1 cellular context compared by ENCODE assay signal in genomic region chr6:15282334-15282733, GRCh38.
TF ChIP-seq lines count a peak whose summit lies in the region.

No MANE protein-coding gene starts in this region.

TF ChIP-seq in K562, 482 proteins besides CTCF, POLR2A, EP300 and RAD21:
- no peak for TF ChIP-seq HINFP (tag; conservative IDR thresholded peaks at IDR 0.05; ENCODE audit: low read depth)
- TF ChIP-seq HBP1 (CRISPR knock-in tag; IDR thresholded peaks at IDR 0.05), result 0 out of 2 replicates have a peak, but pooled peaks have one; percentile 48
- TF ChIP-seq SMARCA5 (IDR thresholded peaks at IDR 0.05), result 0 out of 2 replicates have a peak, but pooled peaks have one; percentile 14
- TF ChIP-seq ZNF512 (tag; IDR thresholded peaks at IDR 0.05), result peak; percentile 68
- no peak for TF ChIP-seq RCOR1 (IDR thresholded peaks at IDR 0.05; ENCODE audit: borderline replicate concordance in 1 of 2, low read depth in 2 of 2, low read length in 2 of 2)
